13 cellular contexts compared by ENCODE assay signal in the genomic region with DNA sequence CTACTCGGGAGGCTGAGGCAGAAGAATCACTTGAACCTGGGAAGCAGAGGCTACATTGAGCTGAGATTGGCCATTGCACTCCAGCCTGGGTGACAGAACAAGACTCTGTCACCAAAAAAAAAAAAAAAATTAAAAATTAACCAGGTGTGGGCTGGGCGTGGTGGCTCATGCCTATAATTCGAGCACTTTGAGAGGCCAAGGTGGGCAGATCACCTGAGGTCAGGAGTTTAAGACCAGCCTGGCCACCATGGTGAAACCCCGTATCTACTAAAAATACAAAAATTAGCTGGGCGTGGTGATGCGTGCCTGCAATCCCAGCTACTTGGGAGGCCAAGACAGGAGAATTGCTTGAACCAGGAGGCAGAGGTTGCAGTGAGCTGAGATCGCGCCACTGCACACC. TPM values are rescaled to one million over a fixed set of nuclear protein-coding genes. Genes with fewer than 3 reads are reported as not detected.
DNase-seq lines count a peak whose midpoint lies in the region; ATAC-seq, FAIRE-seq and TF ChIP-seq lines count a peak whose summit lies in the region.
"Not testable (repeated sequence)": the region's sequence is repeated elsewhere in the genome, so short reads cannot be mapped to it uniquely, and the experiment has no call there.
"Had no signal": no experiment of that assay in that cellular context is flagged by ENCODE, and none has a peak within 500 bp of the region (broad histone marks: within the 10 kb centered on the region; RNA-seq: fewer than 3 reads in every experiment).

No MANE protein-coding gene starts in this region.

- not testable (repeated sequence) for H3K9me3 ChIP-seq in liver (ENCODE audit: control insufficient read depth in 4 of 4, low read length in 3 of 4); neutrophil; small intestine (ENCODE audit: control insufficient read depth, low read depth)

- H3K4me3 Mint-ChIP-seq in CD14-positive monocyte: not testable (repeated sequence)

- CTCF ChIA-PET in RWPE1 (lab: Yijun Ruan, JAX): interaction anchor here (2.1 kb wide), 1 partner anchor 10 kb away, joined by 12 read pairs; no protein-coding TSS in a partner anchor

- peaks cover 67% of the 10 kb centered on the region for H3K4me1 Mint-ChIP-seq in CD14-positive monocyte

- ATAC-seq in Right ventricle myocardium inferior: not testable (repeated sequence)

- intact Hi-C loops in CD14-positive monocyte (cut with micrococcal nuclease): loop anchor here (10.0 kb wide), 2 partner anchors 165 to 215 kb away; a partner anchor contains a TSS
- intact Hi-C loops in Right ventricle myocardium inferior (cut with DNase I): not testable (repeated sequence)

- H3K4me1 ChIP-seq in liver (ENCODE audit: control insufficient read depth in 4 of 4, insufficient read depth in 4 of 4, low read length in 3 of 4): peaks cover 11 to 61% (median 43%) of the 10 kb centered on the region in 4 donors
- H3K4me1 ChIP-seq in neutrophil (ENCODE audit: control insufficient read depth in 1 of 2, insufficient read depth in 1 of 2, low read depth in 1 of 2, low read length in 1 of 2): peaks cover 76 to 82% of the 10 kb centered on the region in 2 experiments
- H3K4me1 ChIP-seq in small intestine (ENCODE audit: control insufficient read depth in 2 of 2, insufficient read depth in 1 of 2, low read depth in 1 of 2, low read length in 1 of 2): not testable (repeated sequence)

- WGBS in liver: 59% methylated on average over 8 of the region's 8 CpGs
- WGBS in small intestine, 3 donors: 24 to 76% (median 48%) methylated on average over 8 of the region's 8 CpGs

- POLR2A ChIA-PET in RWPE1 (lab: Yijun Ruan, JAX; ENCODE audit: low non-redundant PET): not testable (repeated sequence)

- not testable (repeated sequence) for H3K27me3 ChIP-seq in liver (ENCODE audit: control insufficient read depth in 4 of 4, insufficient read depth in 4 of 4, low read length in 3 of 4); neutrophil; small intestine (ENCODE audit: control insufficient read depth in 2 of 2, insufficient read depth in 2 of 2, low read length in 2 of 2)

- not testable (repeated sequence) for DNase-seq in CD14-positive monocyte (ENCODE audit: low spot score); RWPE1 (ENCODE audit: low spot score)
- DNase-seq in Right ventricle myocardium inferior (ENCODE audit: missing footprints) (peak; percentile 16), small intestine (peak; percentile 42)

- peaks cover 4 to 26% (median 17%) of the 10 kb centered on the region in 4 donors for H3K36me3 ChIP-seq in liver (ENCODE audit: control insufficient read depth in 4 of 4, insufficient read depth in 3 of 4, low read depth in 1 of 4, low read length in 3 of 4)
- H3K36me3 ChIP-seq in neutrophil: peaks cover 68% of the 10 kb centered on the region
- not testable (repeated sequence) for H3K36me3 ChIP-seq in small intestine (ENCODE audit: control insufficient read depth in 2 of 2, insufficient read depth in 2 of 2, low read length in 2 of 2)

- TF ChIP-seq RAD21 in liver (IDR thresholded peaks at IDR 0.05): not testable (repeated sequence)

- TF ChIP-seq CTCF in CD14-positive monocyte (IDR thresholded peaks at IDR 0.05); RWPE1 (conservative IDR thresholded peaks at IDR 0.05; ENCODE audit: low read depth); liver (IDR thresholded peaks at IDR 0.05; ENCODE audit: low read depth, low read length, missing input control); neutrophil (IDR thresholded peaks at IDR 0.05): not testable (repeated sequence)

- H3K27ac ChIP-seq in RWPE1: 0 out of 2 replicates have a peak overlapping the region, but pooled peaks have one; percentile 73
- H3K27ac ChIP-seq in liver (ENCODE audit: low read depth in 1 of 2, low read length in 2 of 2): peak overlapping the region in 1 of 2 donors; percentile 96
- H3K27ac ChIP-seq in neutrophil: peak overlapping the region; percentile 99
- not testable (repeated sequence) for H3K27ac ChIP-seq in small intestine (ENCODE audit: low read depth in 1 of 2, low read length in 1 of 2)

- FAIRE-seq in small intestine (lab: Jason Lieb, UNC): not testable (repeated sequence)

- H3K9me3 Mint-ChIP-seq in CD14-positive monocyte: not testable (repeated sequence)

- H3K27ac Mint-ChIP-seq in CD14-positive monocyte: peak overlapping the region in 5 of 7 donors; percentile 73 to 98 (median 96)

- H3K27me3 Mint-ChIP-seq in CD14-positive monocyte (ENCODE audit: low read depth in 3 of 3): not testable (repeated sequence)

- peaks cover 36 to 59% of the 10 kb centered on the region in 2 donors for H3K36me3 Mint-ChIP-seq in CD14-positive monocyte

- not testable (repeated sequence) for H3K9ac ChIP-seq in liver (ENCODE audit: low read depth in 1 of 2, low read length in 2 of 2)

- not testable (repeated sequence) for H3K4me3 ChIP-seq in liver (ENCODE audit: low read depth in 1 of 3, low read length in 3 of 3); small intestine (ENCODE audit: low read depth in 1 of 2, low read length in 2 of 2)
- H3K4me3 ChIP-seq in neutrophil (ENCODE audit: low read depth in 1 of 2, low read length in 1 of 2): peak overlapping the region; percentile 75 to 96

TF ChIP-seq in liver, 16 proteins besides CTCF, POLR2A, EP300 and RAD21:
- peak; percentile 4 to 9 for TF ChIP-seq RXRA (IDR thresholded peaks at IDR 0.05)
- TF ChIP-seq HNF4A (conservative IDR thresholded peaks at IDR 0.05): peak in 1 of 2 donors; percentile 7

RNA-seq across cellular contexts. Expression of a gene that starts 3.2 kb away (rescaled TPM):
- 100 to 1,000 TPM; 416 to 427 TPM for polyA plus RNA-seq in CD14-positive monocyte
- total RNA-seq in Right ventricle myocardium inferior: 25.3 TPM
- total RNA-seq in liver: 10 to 100 TPM; 32.2 to 43.9 TPM
- 100 to 1,000 TPM; 152 to 169 TPM for polyA plus RNA-seq in liver
- 100 to 1,000 TPM in 1 of 3 donors, 10 to 100 TPM in 2; 50.6 to 105 (median 59.2) TPM for polyA plus RNA-seq in small intestine

RNA-seq across cellular contexts. Expression of a gene that starts 14.6 kb away (rescaled TPM):
- polyA plus RNA-seq in CD14-positive monocyte (not detected), liver (under 1 TPM in 1 of 2 donors, not detected in 1; 0.14 TPM), small intestine (1 to 10 TPM in 1 of 3 donors, under 1 TPM in 1, not detected in 1; 0.67 to 1.1 TPM)
- total RNA-seq in Right ventricle myocardium inferior (271 TPM), liver (not detected)
- total RNA-seq: CD4-positive, CD25-positive, alpha-beta regulatory T cell; Daoy; GM23248; H4; HT-29 had no signal
- polyA plus RNA-seq: A549; BJ; CD4-positive, CD25-positive, alpha-beta regulatory T cell; GM23248 had no signal

RNA-seq across cellular contexts. Expression of a gene that starts 19.5 kb away (rescaled TPM):
- polyA plus RNA-seq in CD14-positive monocyte (100 to 1,000 TPM; 186 to 215 TPM), liver (100 to 1,000 TPM; 156 to 195 TPM), small intestine (100 to 1,000 TPM; 329 to 544 (median 423) TPM)
- total RNA-seq in Right ventricle myocardium inferior (737 TPM), liver (100 to 1,000 TPM in 1 of 2 donors, 10 to 100 TPM in 1; 93.9 to 110 TPM)

RNA-seq across cellular contexts. Expression of a gene that starts 21.6 kb away (rescaled TPM):
- polyA plus RNA-seq in CD14-positive monocyte: not detected
- not detected for total RNA-seq in Right ventricle myocardium inferior
- not detected for total RNA-seq in liver
- not detected for polyA plus RNA-seq in liver
- under 1 TPM in 1 of 3 donors, not detected in 2; 0.04 TPM for polyA plus RNA-seq in small intestine
- total RNA-seq: CD4-positive, CD25-positive, alpha-beta regulatory T cell; Daoy; GM23248; H4; HT-29 had no signal
- polyA plus RNA-seq: BJ; CD4-positive, CD25-positive, alpha-beta regulatory T cell; GM23248 had no signal

RNA-seq across cellular contexts. Expression of a gene that starts 24.8 kb away (rescaled TPM):
- polyA plus RNA-seq in CD14-positive monocyte: 1,000 to 10,000 TPM; 1,893 to 2,136 TPM
- 907 TPM for total RNA-seq in Right ventricle myocardium inferior
- 1,000 to 10,000 TPM in 1 of 2 donors, 100 to 1,000 TPM in 1; 621 to 1,440 TPM for total RNA-seq in liver
- polyA plus RNA-seq in liver: 1,000 to 10,000 TPM in 1 of 2 donors, 100 to 1,000 TPM in 1; 524 to 1,259 TPM
- polyA plus RNA-seq in small intestine: 1,000 to 10,000 TPM; 1,075 to 4,112 (median 2,213) TPM
